ENCODE assay signal across 9 cellular contexts in genomic region chr13:51895906-51896888, GRCh38. TPM values are rescaled to one million over a fixed set of nuclear protein-coding genes. Genes with fewer than 3 reads are reported as not detected.
DNase-seq lines count a peak whose midpoint lies in the region; ATAC-seq and TF ChIP-seq lines count a peak whose summit lies in the region.
"Had no signal": no experiment of that assay in that cellular context is flagged by ENCODE, and none has a peak within 500 bp of the region (broad histone marks: within the 10 kb centered on the region; RNA-seq: fewer than 3 reads in every experiment).

No MANE protein-coding gene starts in this region.

- intact Hi-C loops in Calu3 (cut with micrococcal nuclease; ENCODE audit: unreplicated experiment) = loop anchor here (1.0 to 10.0 kb wide), 3 partner anchors 109 to 303 kb away; no protein-coding TSS in a partner anchor

- peaks cover 3% of the 10 kb centered on the region for H3K36me3 Mint-ChIP-seq in Calu3 (ENCODE audit: insufficient read depth, unreplicated experiment)

- H3K9me3 ChIP-seq in effector memory CD4-positive, alpha-beta T cell (ENCODE audit: control insufficient read depth, low read length) = no peaks in the 10 kb centered on the region

- H3K36me3 ChIP-seq in effector memory CD4-positive, alpha-beta T cell (ENCODE audit: control insufficient read depth, insufficient read depth, low read length) = no peaks in the 10 kb centered on the region

- H3K27ac ChIP-seq in VCaP (no peak overlapping the region), substantia nigra (ENCODE audit: low read depth, low read length, poor library complexity, severe bottlenecking) (no peak overlapping the region)
- H3K27ac ChIP-seq in effector memory CD4-positive, alpha-beta T cell (ENCODE audit: insufficient read depth, low read length, poor library complexity, severe bottlenecking) = no peak overlapping the region

- CTCF ChIA-PET in Calu3 (lab: Charles Lee) = interaction anchor here (1.8 kb wide), 1 partner anchor 232 kb away, joined by 8 read pairs; no protein-coding TSS in a partner anchor

- ATAC-seq in GM19463 (IDR thresholded peaks at IDR 0.05; ENCODE audit: unreplicated experiment) = peak; percentile 75

- TF ChIP-seq CTCF in Calu3 (IDR thresholded peaks at IDR 0.05; ENCODE audit: unreplicated experiment) (no peak), VCaP (conservative IDR thresholded peaks at IDR 0.05) (peak; percentile 96)

- DNase-seq in Calu3 (peak; percentile 61), LoVo (ENCODE audit: low spot score) (peak; percentile 19), lung microvascular endothelial cell (ENCODE audit: low read depth in 2 of 2) (peak; percentile 68 to 77), substantia nigra (lab: John Stamatoyannopoulos, UW) (peak in 33 of 49 donors; percentile 3 to 58 (median 27)), NCI-H1436 (lab: John Stamatoyannopoulos, UW) (no peak)
- DNase-seq in effector memory CD4-positive, alpha-beta T cell = peak in 2 of 3 donors; percentile 4 to 11

- H3K4me1 Mint-ChIP-seq in Calu3 (ENCODE audit: low read depth, unreplicated experiment) = no peaks in the 10 kb centered on the region

- BruUV-seq in Calu3 (replicated peaks; lab: Mats Ljungman, UMichigan) = no TSS peak

- H3K27me3 Mint-ChIP-seq in Calu3 (ENCODE audit: unreplicated experiment) = peaks cover 46% of the 10 kb centered on the region

- H3K4me1 ChIP-seq in effector memory CD4-positive, alpha-beta T cell (ENCODE audit: control insufficient read depth, insufficient read depth, low read length, poor library complexity, severe bottlenecking) = no peaks in the 10 kb centered on the region

- no peak overlapping the region for H3K27ac Mint-ChIP-seq in Calu3 (ENCODE audit: unreplicated experiment)

- no peak overlapping the region for H3K4me3 ChIP-seq in effector memory CD4-positive, alpha-beta T cell (ENCODE audit: insufficient read depth, low read depth, low read length, poor library complexity, severe bottlenecking)

- H3K27me3 ChIP-seq in effector memory CD4-positive, alpha-beta T cell (replicated peaks; ENCODE audit: control insufficient read depth, insufficient read depth, low read length, poor library complexity, severe bottlenecking) = no peaks in the 10 kb centered on the region

- no peak overlapping the region for H3K4me3 Mint-ChIP-seq in Calu3 (ENCODE audit: low read depth, unreplicated experiment)

- H3K9me3 Mint-ChIP-seq in Calu3 (ENCODE audit: low read depth, unreplicated experiment) = no peaks in the 10 kb centered on the region

RNA-seq across cellular contexts. Expression of gene CCDC70, which starts 34.4 kb away (rescaled TPM):
- total RNA-seq in Calu3 (2022) = not detected in 2 replicates
- not detected in 2 replicates for total RNA-seq in lung microvascular endothelial cell
- total RNA-seq: urinary bladder had no signal

RNA-seq across cellular contexts. Expression of gene TMEM272, which starts 51.2 kb away (rescaled TPM):
- total RNA-seq in Calu3 (2022) (not detected in 2 replicates), lung microvascular endothelial cell (not detected in 2 replicates)
- total RNA-seq: urinary bladder had no signal
